Comparison of ENCODE assay signal across 10 cellular contexts in genomic region chr4:141130947-141131545, GRCh38. TPM values are rescaled to one million over a fixed set of nuclear protein-coding genes. Genes with fewer than 3 reads are reported as not detected.
DNase-seq lines count a peak whose midpoint lies in the region; ATAC-seq and TF ChIP-seq lines count a peak whose summit lies in the region.
"Had no signal": no experiment of that assay in that cellular context is flagged by ENCODE, and none has a peak within 500 bp of the region (broad histone marks: within the 10 kb centered on the region; RNA-seq: fewer than 3 reads in every experiment).

No MANE protein-coding gene starts in this region.

- H3K27ac ChIP-seq in H9 (ENCODE audit: insufficient read length, low read depth, low read length) = no peak overlapping the region
- H3K27ac ChIP-seq in smooth muscle cell (ENCODE audit: low read depth) = no peak overlapping the region
- no peak overlapping the region for H3K27ac ChIP-seq in neuronal stem cell (replicated peaks; ENCODE audit: low read length)

- H3K18ac ChIP-seq in H9 (ENCODE audit: insufficient read length, low read depth, low read length) (no peak overlapping the region), neuronal stem cell (ENCODE audit: low read length) (no peak overlapping the region)

- H3K27me3 Mint-ChIP-seq in H9 (ENCODE audit: low read depth) (peaks cover 42% of the 10 kb centered on the region), activated B cell treated with CpG ODN at 0.5 μM for 24 hours (peaks cover 58% of the 10 kb centered on the region)

- no peak overlapping the region for H4K8ac ChIP-seq in H9 (replicated peaks; ENCODE audit: insufficient read length, low read depth, low read length)
- H4K8ac ChIP-seq in neuronal stem cell (ENCODE audit: low read depth, low read length) = no peak overlapping the region

- peaks cover 0 to 2% (median 0%) of the 10 kb centered on the region in 3 experiments; a peak in 1 of 7 replicates for H3K36me3 Mint-ChIP-seq in H9 (ENCODE audit: insufficient read depth in 1 of 3, low read depth in 3 of 3)
- H3K36me3 Mint-ChIP-seq in activated B cell treated with CpG ODN at 0.5 μM for 24 hours (ENCODE audit: low read depth) = no peaks in the 10 kb centered on the region
- H3K36me3 Mint-ChIP-seq: stimulated activated naive B cell treated with anti-CD40 and anti-IgM and Interleukin-4, amounts not matched to agents 10 μg/mL and 1 μg/mL and 100 μg/mL, for 72 hours had no signal

- H3K23me2 ChIP-seq in H9 (ENCODE audit: insufficient read length, low read depth, low read length, poor library complexity, severe bottlenecking) = peaks cover 4% of the 10 kb centered on the region

- H3K56ac ChIP-seq in H9 (ENCODE audit: insufficient read length, low read depth, low read length) = no peak overlapping the region

- no peaks in the 10 kb centered on the region for H3K4me1 ChIP-seq in H9 (ENCODE audit: insufficient read depth, low read length)
- peaks cover 4% of the 10 kb centered on the region for H3K4me1 ChIP-seq in smooth muscle cell (ENCODE audit: low read depth)
- peaks cover 8 to 9% of the 10 kb centered on the region in 2 donors for H3K4me1 ChIP-seq in neuronal stem cell (ENCODE audit: control insufficient read depth in 2 of 2, insufficient read depth in 1 of 2, low read depth in 1 of 2, low read length in 2 of 2)

- peak overlapping the region; percentile 90 for H3K4me3 ChIP-seq in iPS-18c (ENCODE audit: insufficient read depth, low read depth, low read length)
- H3K4me3 ChIP-seq in smooth muscle cell = peak overlapping the region; percentile 79
- H3K4me3 ChIP-seq in neuronal stem cell (ENCODE audit: low read length in 2 of 2) = peak overlapping the region in 1 of 2 donors; percentile 99

- H3K4me2 ChIP-seq in H9 (ENCODE audit: insufficient read depth, insufficient read length, low read length) (peak overlapping the region; percentile 80), smooth muscle cell (no peak overlapping the region), neuronal stem cell (ENCODE audit: insufficient read depth, low read length, poor library complexity, severe bottlenecking) (no peak overlapping the region)

- H3K79me2 ChIP-seq in H9 (ENCODE audit: insufficient read depth, low read length) (no peaks in the 10 kb centered on the region), smooth muscle cell (ENCODE audit: low read depth) (no peaks in the 10 kb centered on the region)

- TF ChIP-seq CTCF in H9 (conservative IDR thresholded peaks at IDR 0.05) (no peak), activated B cell treated with CpG ODN at 0.5 μM for 24 hours (IDR thresholded peaks at IDR 0.05) (no peak), smooth muscle cell (IDR thresholded peaks at IDR 0.05; ENCODE audit: borderline replicate concordance, insufficient read depth, poor library complexity, severe bottlenecking) (no peak)

- H3K79me1 ChIP-seq in H9 (ENCODE audit: insufficient read depth, low read depth, low read length, poor library complexity, severe bottlenecking) (no peaks in the 10 kb centered on the region), neuronal stem cell (ENCODE audit: low read depth, low read length) (no peaks in the 10 kb centered on the region)

- WGBS in H9 (ENCODE audit: extremely low coverage, insufficient read length, low lambda C conversion rate) = no CpG with 5 or more reads among the region's 5 CpGs
- 88% methylated on average over 5 of the region's 5 CpGs for WGBS in smooth muscle cell (ENCODE audit: low lambda C conversion rate)
- no CpG with 5 or more reads among the region's 5 CpGs for WGBS in neuronal stem cell (ENCODE audit: extremely low coverage in 2 of 2, insufficient read length in 2 of 2, insufficient replicate concordance in 1 of 2), 2 donors

- H4K20me1 ChIP-seq in H9 (ENCODE audit: control insufficient read depth, insufficient read depth, insufficient read length) (no peaks in the 10 kb centered on the region), smooth muscle cell (ENCODE audit: low read depth) (no peaks in the 10 kb centered on the region)

- H3K9me3 ChIP-seq in H9 (ENCODE audit: control insufficient read depth, low read depth, low read length) (no peaks in the 10 kb centered on the region), iPS-18c (ENCODE audit: control insufficient read depth, insufficient read depth, low read length) (peaks cover 2% of the 10 kb centered on the region), smooth muscle cell (replicated peaks; ENCODE audit: low read depth) (no peaks in the 10 kb centered on the region), neuronal stem cell (replicated peaks in 1 of 2; ENCODE audit: control insufficient read depth in 2 of 2, insufficient read depth in 1 of 2, low read depth in 1 of 2, low read length in 2 of 2) (no peaks in the 10 kb centered on the region)

- POLR2A ChIA-PET in activated B cell treated with CpG ODN at 0.5 μM for 24 hours (lab: Charles Lee) = no interaction called here

- peak overlapping the region; percentile 88 to 98 for H3K4me3 Mint-ChIP-seq in H9
- peak overlapping the region; percentile 58 for H3K4me3 Mint-ChIP-seq in activated B cell treated with CpG ODN at 0.5 μM for 24 hours

- CTCF ChIA-PET in activated B cell treated with CpG ODN at 0.5 μM for 24 hours (lab: Charles Lee) = no interaction called here

- no peak overlapping the region for H3K9ac ChIP-seq in H9 (ENCODE audit: extremely low read depth, insufficient read length, low read length)
- H3K9ac ChIP-seq in smooth muscle cell (ENCODE audit: low read depth) = no peak overlapping the region
- H3K9ac ChIP-seq in neuronal stem cell (ENCODE audit: low read depth, low read length, poor library complexity) = no peak overlapping the region

- H3K27ac Mint-ChIP-seq in H9 (no peak overlapping the region), activated B cell treated with CpG ODN at 0.5 μM for 24 hours (no peak overlapping the region)
- H3K27ac Mint-ChIP-seq: activated T-helper 2 cell treated with anti-CD3 and anti-CD28 coated beads, Interferon-gamma antibody, Interleukin-2, Interleukin-4, amounts not matched to agents 10 μg/mL and 5 μg/mL and 100 μg/mL, durations not matched to agents 14 hours and 24 hours and 36 hours; stimulated activated naive B cell treated with anti-CD40 and anti-IgM and Interleukin-4, amounts not matched to agents 10 μg/mL and 1 μg/mL and 100 μg/mL, for 72 hours had no signal

- H4K5ac ChIP-seq in H9 (ENCODE audit: insufficient read length, low read depth, low read length) = no peak overlapping the region

- no peak overlapping the region for H2BK120ac ChIP-seq in H9 (ENCODE audit: low read depth, low read length, poor library complexity, severe bottlenecking)
- H2BK120ac ChIP-seq in neuronal stem cell (ENCODE audit: low read depth, low read length) = no peak overlapping the region

- no peak overlapping the region for H2BK20ac ChIP-seq in H9 (ENCODE audit: low read depth, low read length, poor library complexity, severe bottlenecking)

- H3K27me3 ChIP-seq in H9 (ENCODE audit: insufficient read depth, low read length) = no peaks in the 10 kb centered on the region; the same call in 1 of the 2 replicates
- peaks cover 66% of the 10 kb centered on the region for H3K27me3 ChIP-seq in smooth muscle cell (ENCODE audit: low read depth)
- peaks cover 0 to 34% (median 10%) of the 10 kb centered on the region in 3 experiments for H3K27me3 ChIP-seq in neuronal stem cell (ENCODE audit: control insufficient read depth in 3 of 3, insufficient read depth in 3 of 3, low read depth in 1 of 3, low read length in 3 of 3)

- H2AK5ac ChIP-seq in H9 (ENCODE audit: insufficient read length, low read length) (no peak overlapping the region), neuronal stem cell (ENCODE audit: low read depth, low read length) (no peak overlapping the region)

- H3K4me1 Mint-ChIP-seq in H9 (peaks cover 25% of the 10 kb centered on the region in 2 experiments), activated B cell treated with CpG ODN at 0.5 μM for 24 hours (peaks cover 17% of the 10 kb centered on the region)

- no peak overlapping the region for H2BK5ac ChIP-seq in H9 (ENCODE audit: insufficient read length, low read length)
- H2BK5ac ChIP-seq in neuronal stem cell (ENCODE audit: low read length) = no peak overlapping the region

- H3K4ac ChIP-seq in H9 (ENCODE audit: low read depth, low read length) (no peak overlapping the region), neuronal stem cell (ENCODE audit: low read length) (no peak overlapping the region)

- no peak overlapping the region for H2BK15ac ChIP-seq in H9 (ENCODE audit: low read depth, low read length)
- no peak overlapping the region for H2BK15ac ChIP-seq in neuronal stem cell (ENCODE audit: low read length)

- no peak overlapping the region for H3T11ph ChIP-seq in H9 (ENCODE audit: low read length)

- DNase-seq in H9 (no peak), activated B cell treated with CpG ODN at 0.5 μM for 24 hours (no peak), smooth muscle cell (lab: John Stamatoyannopoulos, UW; ENCODE audit: unreplicated experiment) (no peak), neuronal stem cell (ENCODE audit: low spot score) (no peak)
- DNase-seq: stimulated activated naive B cell treated with anti-CD40 and anti-IgM and Interleukin-4, amounts not matched to agents 10 μg/mL and 1 μg/mL and 100 μg/mL, for 72 hours had no signal

- H3K23ac ChIP-seq in H9 (ENCODE audit: insufficient read length, low read depth, low read length) (no peak overlapping the region), neuronal stem cell (ENCODE audit: low read depth, low read length, poor library complexity) (no peak overlapping the region)

- H3F3A ChIP-seq in smooth muscle cell (ENCODE audit: low read depth) = no peaks in the 10 kb centered on the region

- H3K14ac ChIP-seq in H9 (ENCODE audit: insufficient read depth, low read length) (no peak overlapping the region), neuronal stem cell (ENCODE audit: low read length) (no peak overlapping the region)

- H3K9me3 Mint-ChIP-seq in H9 (peaks cover 0 to 2% of the 10 kb centered on the region in 2 experiments; a peak in 2 of 5 replicates), activated B cell treated with CpG ODN at 0.5 μM for 24 hours (no peaks in the 10 kb centered on the region)
- H3K9me3 Mint-ChIP-seq: activated T-helper 2 cell treated with anti-CD3 and anti-CD28 coated beads, Interferon-gamma antibody, Interleukin-2, Interleukin-4, amounts not matched to agents 10 μg/mL and 5 μg/mL and 100 μg/mL, durations not matched to agents 14 hours and 24 hours and 36 hours; stimulated activated naive B cell treated with anti-CD40 and anti-IgM and Interleukin-4, amounts not matched to agents 10 μg/mL and 1 μg/mL and 100 μg/mL, for 72 hours had no signal

- H2BK12ac ChIP-seq in H9 (ENCODE audit: insufficient read length, low read depth, low read length) (no peak overlapping the region), neuronal stem cell (ENCODE audit: low read length) (no peak overlapping the region)

- ATAC-seq in activated B cell treated with CpG ODN at 0.5 μM for 24 hours (ENCODE audit: low read depth) = no peak
- no peak for ATAC-seq in GM21786 (IDR thresholded peaks at IDR 0.05; ENCODE audit: unreplicated experiment)
- no peak for ATAC-seq in HG02885 (IDR thresholded peaks at IDR 0.05; ENCODE audit: poor library complexity, unreplicated experiment)
- ATAC-seq: left lobe of liver; stimulated activated naive B cell treated with anti-CD40 and anti-IgM and Interleukin-4, amounts not matched to agents 10 μg/mL and 1 μg/mL and 100 μg/mL, for 72 hours had no signal

- H4K91ac ChIP-seq in H9 (ENCODE audit: insufficient read length, low read depth, low read length) (no peak overlapping the region), neuronal stem cell (ENCODE audit: low read depth, low read length, poor library complexity) (no peak overlapping the region)

- H2AFZ ChIP-seq in H9 (ENCODE audit: low read length) (no peak overlapping the region), smooth muscle cell (ENCODE audit: low read depth) (no peak overlapping the region), neuronal stem cell (ENCODE audit: low read length) (no peak overlapping the region)

- H3K36me3 ChIP-seq in smooth muscle cell (ENCODE audit: low read depth) = no peaks in the 10 kb centered on the region
- H3K36me3 ChIP-seq in neuronal stem cell (replicated peaks in 1 of 2; ENCODE audit: control insufficient read depth in 2 of 2, insufficient read depth in 2 of 2, low read length in 2 of 2) = peaks cover 0 to 9% of the 10 kb centered on the region in 2 donors

- intact Hi-C loops in activated B cell treated with CpG ODN at 0.5 μM for 24 hours (cut with micrococcal nuclease) = no loop called here

RNA-seq across cellular contexts. Expression of gene RNF150, which starts 2.2 kb away (rescaled TPM):
- 3.7 and 4.4 TPM in 2 replicates for total RNA-seq in H9 (2021)
- total RNA-seq in activated B cell treated with CpG ODN at 0.5 μM for 24 hours = not detected in 2 replicates
- 1.1 and 2.2 TPM in 2 replicates for total RNA-seq in smooth muscle cell
- 0.09 and 0.74 TPM in 2 replicates for polyA plus RNA-seq in smooth muscle cell
- polyA plus RNA-seq in neuronal stem cell (2013, experiment 1 of 2) = 0.95 TPM
- 0.97 TPM for polyA plus RNA-seq in neuronal stem cell (2013, experiment 2 of 2)
